In genomic region chr3:58012302-58012701, GRCh38 we compare ENCODE assay signal across 14 cellular contexts. TPM values are rescaled to one million over a fixed set of nuclear protein-coding genes. Genes with fewer than 3 reads are reported as not detected.
DNase-seq lines count a peak whose midpoint lies in the region; ATAC-seq, FAIRE-seq and TF ChIP-seq lines count a peak whose summit lies in the region.
"Had no signal": no experiment of that assay in that cellular context is flagged by ENCODE, and none has a peak within 500 bp of the region (broad histone marks: within the 10 kb centered on the region; RNA-seq: fewer than 3 reads in every experiment).

No MANE protein-coding gene starts in this region.

- no peak for FAIRE-seq in kidney (lab: Jason Lieb, UNC)
- FAIRE-seq: colon had no signal

- H3K9ac ChIP-seq in kidney (ENCODE audit: low read length in 2 of 2): no peak overlapping the region

- peaks cover 59% of the 10 kb centered on the region for H3K4me1 Mint-ChIP-seq in brain
- peaks cover 39 to 71% (median 62%) of the 10 kb centered on the region in 7 donors for H3K4me1 Mint-ChIP-seq in naive thymus-derived CD4-positive, alpha-beta T cell

- H3K9me3 ChIP-seq in left ventricle myocardium inferior (replicated peaks) (no peaks in the 10 kb centered on the region), uterus (no peaks in the 10 kb centered on the region), kidney (ENCODE audit: control insufficient read depth in 1 of 2, low read length in 2 of 2) (no peaks in the 10 kb centered on the region)
- H3K9me3 ChIP-seq in naive thymus-derived CD4-positive, alpha-beta T cell (ENCODE audit: control insufficient read depth in 2 of 3, low read length in 3 of 3): no peaks in the 10 kb centered on the region

- H3K36me3 ChIP-seq in left ventricle myocardium inferior (no peaks in the 10 kb centered on the region), uterus (no peaks in the 10 kb centered on the region), kidney (ENCODE audit: control insufficient read depth in 1 of 2, insufficient read depth in 2 of 2, low read length in 2 of 2) (no peaks in the 10 kb centered on the region)
- peaks cover 0 to 9% (median 0%) of the 10 kb centered on the region in 3 experiments for H3K36me3 ChIP-seq in naive thymus-derived CD4-positive, alpha-beta T cell (ENCODE audit: control insufficient read depth in 2 of 3, insufficient read depth in 3 of 3, low read length in 3 of 3)

- H3K4me1 ChIP-seq in left ventricle myocardium inferior (peaks cover 81% of the 10 kb centered on the region), uterus (no peaks in the 10 kb centered on the region), kidney (ENCODE audit: control insufficient read depth in 1 of 2, insufficient read depth in 1 of 2, low read depth in 1 of 2, low read length in 2 of 2) (peaks cover 40 to 42% of the 10 kb centered on the region in 2 donors)
- peaks cover 9 to 35% of the 10 kb centered on the region in 2 donors for H3K4me1 ChIP-seq in naive thymus-derived CD4-positive, alpha-beta T cell (ENCODE audit: control insufficient read depth in 2 of 2, insufficient read depth in 2 of 2, low read length in 2 of 2)

- CTCF ChIA-PET in naive thymus-derived CD4-positive, alpha-beta T cell (lab: Charles Lee): interaction anchor here (0.6 kb wide), 1 partner anchor 22 kb away, joined by 3 read pairs; no protein-coding TSS in a partner anchor

- no peak for ATAC-seq in naive thymus-derived CD4-positive, alpha-beta T cell
- ATAC-seq: activated naive CD8-positive, alpha-beta T cell treated with anti-CD3 and anti-CD28 coated beads, Interleukin-2, amount 50 U/mL, for 24 hours had no signal

- H3K27ac Mint-ChIP-seq in brain: peak overlapping the region in 2 of 5 experiments; percentile 12 to 58
- peak overlapping the region in 6 of 9 donors; percentile 7 to 71 (median 60) for H3K27ac Mint-ChIP-seq in naive thymus-derived CD4-positive, alpha-beta T cell
- H3K27ac Mint-ChIP-seq: activated naive CD8-positive, alpha-beta T cell treated with anti-CD3 and anti-CD28 coated beads, Interleukin-2, amount 50 U/mL, for 24 hours had no signal

- DNase-seq in left ventricle myocardium inferior (no peak), cardiac septum (ENCODE audit: low spot score) (no peak), uterus (no peak), NCI-H2081 treated with DMSO at 0.1 percent for 48 hours (lab: John Stamatoyannopoulos, UW) (no peak), MV-4-11 (lab: John Stamatoyannopoulos, UW) (no peak), kidney (no peak)
- DNase-seq in naive thymus-derived CD4-positive, alpha-beta T cell: no peak
- DNase-seq: activated CD8-positive, alpha-beta memory T cell treated with anti-CD3 and anti-CD28 coated beads, Interleukin-2, amount 50 U/mL, for 48 hours; activated naive CD8-positive, alpha-beta T cell treated with anti-CD3 and anti-CD28 coated beads, Interleukin-2, amount 50 U/mL, for 24 hours; DMS153; NCI-H1048; NCI-H2227 treated with DMSO at 0.1 percent for 48 hours had no signal

- no peaks in the 10 kb centered on the region for H3K9me3 Mint-ChIP-seq in brain
- H3K9me3 Mint-ChIP-seq in naive thymus-derived CD4-positive, alpha-beta T cell: no peaks in the 10 kb centered on the region
- H3K9me3 Mint-ChIP-seq: activated naive CD8-positive, alpha-beta T cell treated with anti-CD3 and anti-CD28 coated beads, Interleukin-2, amount 50 U/mL, for 24 hours had no signal

- no peak for TF ChIP-seq POLR2A in uterus (IDR thresholded peaks at IDR 0.05)

- intact Hi-C loops in left ventricle myocardium inferior (cut with micrococcal nuclease): loop anchor here (10.0 kb wide), 1 partner anchor 142 kb away; no protein-coding TSS in a partner anchor
- intact Hi-C loops in cardiac septum (cut with DNase I): loop anchor here (5.0 kb wide), 2 partner anchors 40 to 70 kb away; no protein-coding TSS in a partner anchor
- intact Hi-C loops in naive thymus-derived CD4-positive, alpha-beta T cell (cut with micrococcal nuclease): no loop called here
- intact Hi-C loops in uterus (cut with DNase I; ENCODE audit: low total_unique reads): loop anchor here (5.0 kb wide), 1 partner anchor 50 kb away; no protein-coding TSS in a partner anchor
- intact Hi-C loops in kidney (cut with DNase I): no loop called here

- H3K4me3 ChIP-seq in left ventricle myocardium inferior: no peak overlapping the region
- no peak overlapping the region for H3K4me3 ChIP-seq in naive thymus-derived CD4-positive, alpha-beta T cell (ENCODE audit: low read length)
- H3K4me3 ChIP-seq in uterus: no peak overlapping the region
- no peak overlapping the region for H3K4me3 ChIP-seq in kidney (ENCODE audit: low read length in 2 of 2)

- TF ChIP-seq CTCF in left ventricle myocardium inferior (IDR thresholded peaks at IDR 0.05; ENCODE audit: borderline replicate concordance) (no peak), brain (conservative IDR thresholded peaks at IDR 0.05) (no peak), uterus (IDR thresholded peaks at IDR 0.05) (no peak), kidney (IDR thresholded peaks at IDR 0.05; ENCODE audit: borderline replicate concordance, extremely low read depth, insufficient read depth) (no peak)

- POLR2A ChIA-PET in naive thymus-derived CD4-positive, alpha-beta T cell (lab: Charles Lee): interaction anchor here (1.1 kb wide), 1 partner anchor 66 kb away, joined by 3 read pairs; no protein-coding TSS in a partner anchor

- H3K27me3 Mint-ChIP-seq in brain: peaks cover 3% of the 10 kb centered on the region
- H3K27me3 Mint-ChIP-seq in naive thymus-derived CD4-positive, alpha-beta T cell: no peaks in the 10 kb centered on the region
- H3K27me3 Mint-ChIP-seq: activated naive CD8-positive, alpha-beta T cell treated with anti-CD3 and anti-CD28 coated beads, Interleukin-2, amount 50 U/mL, for 24 hours had no signal

- H3K36me3 Mint-ChIP-seq in brain: peaks cover 4% of the 10 kb centered on the region
- H3K36me3 Mint-ChIP-seq in naive thymus-derived CD4-positive, alpha-beta T cell: peaks cover 0 to 5% (median 0%) of the 10 kb centered on the region in 5 donors

- H3K27me3 ChIP-seq in left ventricle myocardium inferior (ENCODE audit: low read depth) (no peaks in the 10 kb centered on the region), uterus (no peaks in the 10 kb centered on the region)
- no peaks in the 10 kb centered on the region for H3K27me3 ChIP-seq in naive thymus-derived CD4-positive, alpha-beta T cell (ENCODE audit: control insufficient read depth in 2 of 2, insufficient read depth in 2 of 2, low read length in 2 of 2)

- H3K4me3 Mint-ChIP-seq in brain: peak overlapping the region in 3 of 5 experiments; percentile 4 to 61 (median 18)
- H3K4me3 Mint-ChIP-seq in naive thymus-derived CD4-positive, alpha-beta T cell: peak overlapping the region in 7 of 10 donors; percentile 4 to 78 (median 50)
- H3K4me3 Mint-ChIP-seq: activated naive CD8-positive, alpha-beta T cell treated with anti-CD3 and anti-CD28 coated beads, Interleukin-2, amount 50 U/mL, for 24 hours had no signal

- H3K27ac ChIP-seq in left ventricle myocardium inferior (replicated peaks) (peak overlapping the region; percentile 5), uterus (peak overlapping the region; percentile 83 to 90), kidney (ENCODE audit: low read depth in 2 of 2, low read length in 2 of 2) (peak overlapping the region in 1 of 2 donors; percentile 10)
- H3K27ac ChIP-seq in naive thymus-derived CD4-positive, alpha-beta T cell (ENCODE audit: low read depth, low read length): no peak overlapping the region

RNA-seq across cellular contexts. Expression of gene FLNB, which starts 4.1 kb away (rescaled TPM):
- total RNA-seq in left ventricle myocardium inferior: 34.8 TPM
- 58.1 TPM for total RNA-seq in cardiac septum
- polyA plus RNA-seq in brain (ENCODE audit: insufficient read depth, low read depth, low replicate concordance): 27.6 TPM
- total RNA-seq in naive thymus-derived CD4-positive, alpha-beta T cell: 10 to 100 TPM; 39.3 to 66.7 (median 64.9) TPM
- 10 to 100 TPM; 15.7 to 42.2 TPM for polyA plus RNA-seq in naive thymus-derived CD4-positive, alpha-beta T cell
- 100 to 1,000 TPM in 3 of 4 donors, 10 to 100 TPM in 1; 52.4 to 283 (median 148) TPM for total RNA-seq in uterus
- 216 TPM for total RNA-seq in kidney
- polyA plus RNA-seq in kidney (ENCODE audit: insufficient read depth, low read depth, low replicate concordance): 115 TPM

Comparison
In these comparisons a context has a peak if more than half of its experiments do, and no peak if none do; other contexts are left out.
1. intact Hi-C loops: an anchor here in left ventricle myocardium inferior (10.0 kb wide), cardiac septum (5.0 kb wide) and uterus (5.0 kb wide); none called in naive thymus-derived CD4-positive, alpha-beta T cell and kidney.